ENCODE assay signal across 11 cellular contexts in genomic region chr10:90047243-90047729, GRCh38.
A peak's percentile ranks its signal among the peaks of the same experiment; 100 is the strongest.
DNase-seq lines count a peak whose midpoint lies in the region; ATAC-seq lines count a peak whose summit lies in the region.
"Had no signal": no experiment of that assay in that cellular context is flagged by ENCODE, and none has a peak within 500 bp of the region (broad histone marks: within the 10 kb centered on the region; RNA-seq: fewer than 3 reads in every experiment).

No MANE protein-coding gene starts in this region.

- no peaks in the 10 kb centered on the region for H3K36me3 ChIP-seq in CD4-positive, alpha-beta memory T cell (ENCODE audit: insufficient read depth, low read length)
- no peaks in the 10 kb centered on the region for H3K36me3 ChIP-seq in naive thymus-derived CD4-positive, alpha-beta T cell (ENCODE audit: control insufficient read depth in 2 of 3, insufficient read depth in 3 of 3, low read length in 3 of 3)
- H3K36me3 ChIP-seq: MG63 had no signal

- POLR2A ChIA-PET in CD4-positive, alpha-beta memory T cell (lab: Charles Lee; ENCODE audit: partially characterized antibody) = no interaction called here
- POLR2A ChIA-PET in naive thymus-derived CD4-positive, alpha-beta T cell (lab: Charles Lee) = no interaction called here

- no peak overlapping the region for H3K4me3 ChIP-seq in CD4-positive, alpha-beta memory T cell (ENCODE audit: low read length in 2 of 2)
- no peak overlapping the region for H3K4me3 ChIP-seq in naive thymus-derived CD4-positive, alpha-beta T cell (ENCODE audit: low read length)
- H3K4me3 ChIP-seq: MG63 had no signal

- no peaks in the 10 kb centered on the region for H3K27me3 ChIP-seq in CD4-positive, alpha-beta memory T cell (ENCODE audit: insufficient read depth, low read length)
- no peaks in the 10 kb centered on the region for H3K27me3 ChIP-seq in naive thymus-derived CD4-positive, alpha-beta T cell (ENCODE audit: control insufficient read depth in 2 of 2, insufficient read depth in 2 of 2, low read length in 2 of 2)
- H3K27me3 ChIP-seq: MG63 had no signal

- peaks cover 0 to 11% (median 3%) of the 10 kb centered on the region in 8 donors for H3K9me3 Mint-ChIP-seq in CD4-positive, alpha-beta memory T cell
- peaks cover 0 to 19% (median 4%) of the 10 kb centered on the region in 11 donors for H3K9me3 Mint-ChIP-seq in naive thymus-derived CD4-positive, alpha-beta T cell

- ATAC-seq in GM18868 (IDR thresholded peaks at IDR 0.05; ENCODE audit: unreplicated experiment) = peak; percentile 91
- ATAC-seq in GM21619 (IDR thresholded peaks at IDR 0.05; ENCODE audit: unreplicated experiment) = peak; percentile 86
- ATAC-seq in HG03354 (IDR thresholded peaks at IDR 0.05; ENCODE audit: poor library complexity, severe bottlenecking, unreplicated experiment) = peak; percentile 96
- no peak for ATAC-seq in naive thymus-derived CD4-positive, alpha-beta T cell

- no peak overlapping the region for H3K27ac Mint-ChIP-seq in CD4-positive, alpha-beta memory T cell
- H3K27ac Mint-ChIP-seq in naive thymus-derived CD4-positive, alpha-beta T cell = no peak overlapping the region

- intact Hi-C loops in CD4-positive, alpha-beta memory T cell (cut with micrococcal nuclease) = no loop called here
- intact Hi-C loops in naive thymus-derived CD4-positive, alpha-beta T cell (cut with micrococcal nuclease) = no loop called here

- no peaks in the 10 kb centered on the region for H3K4me1 ChIP-seq in CD4-positive, alpha-beta memory T cell (ENCODE audit: insufficient read depth, low read length)
- H3K4me1 ChIP-seq in naive thymus-derived CD4-positive, alpha-beta T cell (ENCODE audit: control insufficient read depth in 2 of 2, insufficient read depth in 2 of 2, low read length in 2 of 2) = no peaks in the 10 kb centered on the region

- CTCF ChIA-PET in CD4-positive, alpha-beta memory T cell (lab: Charles Lee; ENCODE audit: partially characterized antibody) = no interaction called here
- CTCF ChIA-PET in naive thymus-derived CD4-positive, alpha-beta T cell (lab: Charles Lee) = no interaction called here

- H3K4me3 Mint-ChIP-seq in CD4-positive, alpha-beta memory T cell = no peak overlapping the region
- H3K4me3 Mint-ChIP-seq in naive thymus-derived CD4-positive, alpha-beta T cell = no peak overlapping the region

- no peaks in the 10 kb centered on the region for H3K4me1 Mint-ChIP-seq in CD4-positive, alpha-beta memory T cell
- no peaks in the 10 kb centered on the region for H3K4me1 Mint-ChIP-seq in naive thymus-derived CD4-positive, alpha-beta T cell

- peaks cover 2 to 4% of the 10 kb centered on the region in 2 donors for H3K27me3 Mint-ChIP-seq in CD4-positive, alpha-beta memory T cell
- H3K27me3 Mint-ChIP-seq in naive thymus-derived CD4-positive, alpha-beta T cell = peaks cover 0 to 6% (median 0%) of the 10 kb centered on the region in 5 donors

- H3K36me3 Mint-ChIP-seq in CD4-positive, alpha-beta memory T cell = no peaks in the 10 kb centered on the region
- peaks cover 0 to 4% (median 0%) of the 10 kb centered on the region in 5 donors for H3K36me3 Mint-ChIP-seq in naive thymus-derived CD4-positive, alpha-beta T cell

- H3K27ac ChIP-seq in CD4-positive, alpha-beta memory T cell (ENCODE audit: low read depth, low read length) = no peak overlapping the region
- no peak overlapping the region for H3K27ac ChIP-seq in naive thymus-derived CD4-positive, alpha-beta T cell (ENCODE audit: low read depth, low read length)

- no peaks in the 10 kb centered on the region for H3K9me3 ChIP-seq in CD4-positive, alpha-beta memory T cell (ENCODE audit: control insufficient read depth in 1 of 2, low read length in 2 of 2)
- no peaks in the 10 kb centered on the region for H3K9me3 ChIP-seq in naive thymus-derived CD4-positive, alpha-beta T cell (ENCODE audit: control insufficient read depth in 2 of 3, low read length in 3 of 3)
- H3K9me3 ChIP-seq: MG63 had no signal

- DNase-seq in SIG-M5 treated with dmso at 0.1 percent for 504 hours (lab: John Stamatoyannopoulos, UW; ENCODE audit: unreplicated experiment) = peak; percentile 62
- DNase-seq in CD4-positive, alpha-beta memory T cell = no peak
- DNase-seq in naive thymus-derived CD4-positive, alpha-beta T cell = no peak
- DNase-seq in activated effector memory CD4-positive, alpha-beta T cell treated with anti-CD3 and anti-CD28 coated beads, Interleukin-2, amount 50 U/mL, for 16 hours = no peak
- DNase-seq: activated naive CD4-positive, alpha-beta T cell; kidney glomerular epithelial cell; MG63; T-helper 1 cell had no signal
